ENCODE assay signal across 22 cellular contexts in genomic region chr10:68424454-68425014, GRCh38. TPM values are rescaled to one million over a fixed set of nuclear protein-coding genes. Genes with fewer than 3 reads are reported as not detected.
DNase-seq lines count a peak whose midpoint lies in the region; ATAC-seq and TF ChIP-seq lines count a peak whose summit lies in the region.
"Had no signal": no experiment of that assay in that cellular context is flagged by ENCODE, and none has a peak within 500 bp of the region (broad histone marks: within the 10 kb centered on the region; RNA-seq: fewer than 3 reads in every experiment).

No MANE protein-coding gene starts in this region.

- no peaks in the 10 kb centered on the region for H3K9me3 Mint-ChIP-seq in activated naive CD4-positive, alpha-beta T cell treated with anti-CD3 and anti-CD28 coated beads, Interleukin-2, amount 10 ng/mL, durations not matched to agents 7 days and 5 days
- H3K9me3 Mint-ChIP-seq in WTC11 (no peaks in the 10 kb centered on the region), nephron progenitor cell (no peaks in the 10 kb centered on the region)
- H3K9me3 Mint-ChIP-seq: CD4-positive, alpha-beta T cell had no signal

- peaks cover 24% of the 10 kb centered on the region for H3K4me1 Mint-ChIP-seq in activated naive CD4-positive, alpha-beta T cell treated with anti-CD3 and anti-CD28 coated beads, Interleukin-2, amount 10 ng/mL, durations not matched to agents 7 days and 5 days
- H3K4me1 Mint-ChIP-seq in WTC11 (no peaks in the 10 kb centered on the region), nephron progenitor cell (no peaks in the 10 kb centered on the region)

- H3K27me3 Mint-ChIP-seq in activated naive CD4-positive, alpha-beta T cell treated with anti-CD3 and anti-CD28 coated beads, Interleukin-2, amount 10 ng/mL, durations not matched to agents 7 days and 5 days: no peaks in the 10 kb centered on the region
- no peaks in the 10 kb centered on the region for H3K27me3 Mint-ChIP-seq in WTC11 (ENCODE audit: low read depth)
- H3K27me3 Mint-ChIP-seq in nephron progenitor cell (ENCODE audit: low read depth, poor library complexity): peaks cover 2% of the 10 kb centered on the region
- H3K27me3 Mint-ChIP-seq: CD4-positive, alpha-beta T cell had no signal

- peaks cover 35% of the 10 kb centered on the region for H3K36me3 Mint-ChIP-seq in activated naive CD4-positive, alpha-beta T cell treated with anti-CD3 and anti-CD28 coated beads, Interleukin-2, amount 10 ng/mL, durations not matched to agents 7 days and 5 days
- H3K36me3 Mint-ChIP-seq in WTC11: peaks cover 56% of the 10 kb centered on the region
- peaks cover 60% of the 10 kb centered on the region for H3K36me3 Mint-ChIP-seq in nephron progenitor cell (ENCODE audit: low read depth)

- CTCF ChIA-PET in activated naive CD4-positive, alpha-beta T cell treated with anti-CD3 and anti-CD28 coated beads, Interleukin-2, amount 10 ng/mL, durations not matched to agents 7 days and 5 days (lab: Charles Lee): no interaction called here
- CTCF ChIA-PET in WTC11 (lab: Charles Lee): no interaction called here

- no peak overlapping the region for H3K4me3 Mint-ChIP-seq in activated naive CD4-positive, alpha-beta T cell treated with anti-CD3 and anti-CD28 coated beads, Interleukin-2, amount 10 ng/mL, durations not matched to agents 7 days and 5 days
- H3K4me3 Mint-ChIP-seq in WTC11 (no peak overlapping the region), nephron progenitor cell (no peak overlapping the region)
- H3K4me3 Mint-ChIP-seq: CD4-positive, alpha-beta T cell had no signal

- no peak for ATAC-seq in WTC11
- no peak for ATAC-seq in GM21529 (IDR thresholded peaks at IDR 0.05; ENCODE audit: unreplicated experiment)
- ATAC-seq in HG02885 (IDR thresholded peaks at IDR 0.05; ENCODE audit: poor library complexity, unreplicated experiment): no peak
- ATAC-seq: Panc1 had no signal

- TF ChIP-seq CTCF in WTC11 (IDR thresholded peaks at IDR 0.05): no peak
- TF ChIP-seq CTCF in nephron progenitor cell (IDR thresholded peaks at IDR 0.05): no peak

- DNase-seq in activated naive CD4-positive, alpha-beta T cell treated with anti-CD3 and anti-CD28 coated beads, Interleukin-2, amount 10 ng/mL, durations not matched to agents 7 days and 5 days: no peak
- DNase-seq in activated naive CD4-positive, alpha-beta T cell treated with Interleukin-2 at 50 U/mL for 16 hours: no peak
- DNase-seq in WTC11 (ENCODE audit: low spot score) (no peak), nephron progenitor cell (no peak), ureter (ENCODE audit: low spot score) (peak; percentile 55), NCI-H226 (no peak)
- DNase-seq: BE2C; Caco-2; CD4-positive, alpha-beta T cell; DMS 273 treated with DMSO at 0.1 percent for 48 hours; DMS79 treated with DMSO at 0.1 percent for 48 hours; IMR-90; MV-4-11; NCI-H1694; NCI-H2081; NCI-H2171; NCI-H524 treated with DMSO at 0.1 percent for 48 hours; NCI-H82; SIG-M5 had no signal

- peak overlapping the region; percentile 42 for H3K27ac Mint-ChIP-seq in activated naive CD4-positive, alpha-beta T cell treated with anti-CD3 and anti-CD28 coated beads, Interleukin-2, amount 10 ng/mL, durations not matched to agents 7 days and 5 days
- H3K27ac Mint-ChIP-seq in WTC11: peak overlapping the region; percentile 76
- peak overlapping the region; percentile 58 for H3K27ac Mint-ChIP-seq in nephron progenitor cell

- POLR2A ChIA-PET in WTC11 (lab: Charles Lee): interaction anchor here (0.7 kb wide), 1 partner anchor 1629 kb away, joined by 4 read pairs; no protein-coding TSS in a partner anchor

TF ChIP-seq in WTC11, 78 proteins besides CTCF, POLR2A, EP300 and RAD21:
- TF ChIP-seq MLX (CRISPR knock-in tag; IDR thresholded peaks at IDR 0.05): no peak
- no peak for TF ChIP-seq ETV6 (CRISPR knock-in tag; IDR thresholded peaks at IDR 0.05)
- no peak for TF ChIP-seq JUN (CRISPR knock-in tag; IDR thresholded peaks at IDR 0.05)
- TF ChIP-seq MYBL2 (CRISPR knock-in tag; IDR thresholded peaks at IDR 0.05): no peak

RNA-seq across cellular contexts. Expression of gene RUFY2, which starts 17.5 kb away (rescaled TPM):
- total RNA-seq in WTC11 (2021) (10.0 to 10.7 TPM (median 10.3 TPM) in 3 replicates), ureter (43.6 TPM)

RNA-seq across cellular contexts. Expression of gene DNA2, which starts 47.2 kb away (rescaled TPM):
- total RNA-seq in WTC11 (2021) (39.3 to 46.3 TPM (median 43.0 TPM) in 3 replicates), ureter (4.4 TPM)
